Comparison of ENCODE assay signal across 15 cellular contexts in the genomic region with DNA sequence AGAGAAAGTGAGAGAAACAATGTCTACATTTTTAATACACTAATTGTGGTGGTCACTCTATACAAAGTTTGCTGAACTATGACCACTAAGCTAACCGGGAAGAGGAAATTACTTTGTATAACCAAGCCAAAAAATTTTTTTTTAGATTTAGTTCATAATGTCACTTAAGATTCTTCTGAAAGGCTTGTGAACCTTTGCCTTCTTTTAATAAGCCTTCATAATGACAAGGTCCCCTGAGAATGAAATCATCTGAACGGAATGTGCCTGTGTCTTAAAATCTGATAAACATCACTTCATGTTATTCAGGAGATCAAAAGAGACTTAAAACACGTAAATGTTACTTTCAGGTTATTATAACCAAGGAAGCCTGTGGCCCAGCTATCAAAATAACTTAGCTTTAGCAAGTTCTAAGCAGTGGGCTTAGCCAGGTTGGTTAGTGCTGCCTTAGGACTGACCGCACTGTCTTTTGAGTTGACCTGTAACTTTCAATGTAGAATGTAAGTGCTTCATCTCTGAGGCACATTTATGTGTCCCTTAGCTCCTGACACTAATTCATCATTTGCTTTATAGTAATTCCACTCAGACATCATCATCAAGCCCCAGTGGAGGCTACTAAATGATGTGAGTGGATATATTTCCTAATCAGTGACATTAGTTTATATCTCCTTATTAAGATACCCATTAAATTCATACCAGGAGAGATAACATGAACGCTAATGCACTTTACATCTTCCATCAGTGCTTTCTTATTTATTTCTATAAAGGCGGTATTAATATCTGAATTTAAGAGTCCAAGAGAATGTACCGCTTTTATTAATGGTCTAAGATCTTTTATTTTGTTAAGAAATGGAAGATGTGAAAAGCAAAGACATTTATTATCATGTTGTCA.
DNase-seq lines count a peak whose midpoint lies in the region; ATAC-seq and TF ChIP-seq lines count a peak whose summit lies in the region.
"Had no signal": no experiment of that assay in that cellular context is flagged by ENCODE, and none has a peak within 500 bp of the region (broad histone marks: within the 10 kb centered on the region; RNA-seq: fewer than 3 reads in every experiment).

No MANE protein-coding gene starts in this region.

- H3K4me3 ChIP-seq in fibroblast of villous mesenchyme (ENCODE audit: low read depth, low read length), result no peak overlapping the region
- H3K4me3 ChIP-seq: GM23338 had no signal

- DNase-seq in EL, result peak; percentile 35
- DNase-seq in T1000 (lab: John Stamatoyannopoulos, UW), result peak; percentile 10
- peak; percentile 58 for DNase-seq in fibroblast of villous mesenchyme (ENCODE audit: low read depth)
- DNase-seq in putamen (ENCODE audit: low spot score), result peak; percentile 10
- no peak for DNase-seq in GM13977 (ENCODE audit: low spot score)
- DNase-seq in T-helper 9 cell, result no peak
- DNase-seq: activated CD4-positive, alpha-beta T cell treated with anti-CD3 and anti-CD28 coated beads for 48 hours; DMS153; islet precursor cell; nephron progenitor cell; stimulated activated CD4-positive, alpha-beta T cell treated with anti-CD3 and anti-CD28 coated beads, Interleukin-15, amount 100 ng/mL, for 24 hours; T-helper 17 cell had no signal

- ATAC-seq in activated CD4-positive, CD25-positive, alpha-beta regulatory T cell treated with anti-CD3 and anti-CD28 coated beads, Interleukin-2, amount 50 U/mL, for 24 hours, result no peak
- no peak for ATAC-seq in GM18873 (IDR thresholded peaks at IDR 0.05; ENCODE audit: low FRiP score, unreplicated experiment)
- ATAC-seq: GM23338, T-helper 17 cell had no signal

- in situ Hi-C loops in GM13977 (cut with MboI; ENCODE audit: low pct_unique_long_range_greater_than_20kb, low sequenced_read_pairs, unreplicated experiment), result no loop called here

- no peak for TF ChIP-seq CTCF in fibroblast of villous mesenchyme (IDR thresholded peaks at IDR 0.05; ENCODE audit: insufficient read depth, low read depth, low read length)
- no peak for TF ChIP-seq CTCF in GM13977 (IDR thresholded peaks at IDR 0.05; ENCODE audit: extremely low read depth, insufficient read depth, missing control alignments)

Comparison
In these comparisons a context has a peak if more than half of its experiments do, and no peak if none do; other contexts are left out.
1. DNase-seq: peak in EL (single experiment), T1000 (single experiment), fibroblast of villous mesenchyme (single experiment) and putamen (single experiment); none in GM13977 (single experiment) and T-helper 9 cell (single experiment).